ENCODE assay signal across 8 cellular contexts in genomic region chr19:40778865-40779284, GRCh38. TPM values are rescaled to one million over a fixed set of nuclear protein-coding genes. Genes with fewer than 3 reads are reported as not detected.
A peak's percentile ranks its signal among the peaks of the same experiment; 100 is the strongest.
DNase-seq lines count a peak whose midpoint lies in the region; ATAC-seq and TF ChIP-seq lines count a peak whose summit lies in the region.

No MANE protein-coding gene starts in this region.

- peak overlapping the region; percentile 77 to 93 (median 81) for H3K4me3 ChIP-seq in right lobe of liver

- 22% methylated on average over 5 of the region's 5 CpGs for WGBS in right lobe of liver (ENCODE audit: insufficient coverage, low coverage, low lambda C conversion rate, missing lambda C conversion rate)

- peaks cover 0 to 12% (median 0%) of the 10 kb centered on the region in 4 donors for H3K4me1 ChIP-seq in right lobe of liver

- no peak for DNase-seq in activated T-cell treated with anti-CD3 and anti-CD28 coated beads, Interleukin-2, amount 50 U/mL, for 4 hours
- DNase-seq in activated T-cell treated with anti-CD3 and anti-CD28 coated beads for 4 hours (no peak), amniotic epithelial cell (ENCODE audit: low read depth) (peak; percentile 46), right lobe of liver (no peak), type B pancreatic cell (ENCODE audit: extremely low spot score, unreplicated experiment) (no peak), HPDE6-E6E7 (ENCODE audit: extremely low spot score) (no peak), DMS153 treated with DMSO at 0.1 percent for 48 hours (lab: John Stamatoyannopoulos, UW; ENCODE audit: unreplicated experiment) (no peak)

- H3K27me3 ChIP-seq in right lobe of liver: no peaks in the 10 kb centered on the region

- no peak for TF ChIP-seq POLR2A in right lobe of liver (IDR thresholded peaks at IDR 0.05)

- no peak for ATAC-seq in activated T-cell treated with anti-CD3 and anti-CD28 coated beads, Interleukin-2, amount 50 U/mL, for 4 hours
- ATAC-seq in right lobe of liver (no peak), HG03196 (IDR thresholded peaks at IDR 0.05; ENCODE audit: unreplicated experiment) (no peak)

- H3K9me3 ChIP-seq in right lobe of liver: no peaks in the 10 kb centered on the region

- peaks cover 9% of the 10 kb centered on the region for H3K36me3 Mint-ChIP-seq in activated T-cell treated with anti-CD3 and anti-CD28 coated beads, Interleukin-2, amount 50 U/mL, for 4 hours (ENCODE audit: insufficient read depth)
- H3K36me3 Mint-ChIP-seq in type B pancreatic cell: peaks cover 4% of the 10 kb centered on the region

- H3K27me3 Mint-ChIP-seq in activated T-cell treated with anti-CD3 and anti-CD28 coated beads, Interleukin-2, amount 50 U/mL, for 4 hours (ENCODE audit: low read depth): no peaks in the 10 kb centered on the region
- no peaks in the 10 kb centered on the region for H3K27me3 Mint-ChIP-seq in type B pancreatic cell

- intact Hi-C loops in right lobe of liver (cut with DNase I): no loop called here

- peaks cover 42% of the 10 kb centered on the region for H3K4me1 Mint-ChIP-seq in activated T-cell treated with anti-CD3 and anti-CD28 coated beads, Interleukin-2, amount 50 U/mL, for 4 hours (ENCODE audit: low read depth)
- H3K4me1 Mint-ChIP-seq in type B pancreatic cell (ENCODE audit: unreplicated experiment): peaks cover 17% of the 10 kb centered on the region

- no peaks in the 10 kb centered on the region for H3K36me3 ChIP-seq in right lobe of liver

- no peaks in the 10 kb centered on the region for H3K9me3 Mint-ChIP-seq in activated T-cell treated with anti-CD3 and anti-CD28 coated beads, Interleukin-2, amount 50 U/mL, for 4 hours
- no peaks in the 10 kb centered on the region for H3K9me3 Mint-ChIP-seq in type B pancreatic cell

- H3K27ac ChIP-seq in right lobe of liver: peak overlapping the region in 2 of 3 donors; percentile 87 to 89

- H3K4me3 Mint-ChIP-seq in activated T-cell treated with anti-CD3 and anti-CD28 coated beads, Interleukin-2, amount 50 U/mL, for 4 hours: peak overlapping the region; percentile 90
- H3K4me3 Mint-ChIP-seq in type B pancreatic cell: peak overlapping the region; percentile 89

- TF ChIP-seq CTCF in right lobe of liver (IDR thresholded peaks at IDR 0.05) (no peak), type B pancreatic cell (conservative IDR thresholded peaks at IDR 0.05) (no peak)

- peak overlapping the region; percentile 100 for H3K27ac Mint-ChIP-seq in type B pancreatic cell

RNA-seq across cellular contexts. Expression of gene RAB4B, which starts 0.8 kb away (rescaled TPM):
- 10 to 100 TPM; 26.6 to 34.9 (median 30.0) TPM for total RNA-seq in activated T-cell treated with anti-CD3 and anti-CD28 coated beads, Interleukin-2, amount 50 U/mL, for 4 hours
- total RNA-seq in right lobe of liver (10 to 100 TPM in 3 of 6 experiments, 1 to 10 TPM in 3; 6.4 to 17.2 (median 10.2) TPM), type B pancreatic cell (ENCODE audit: low replicate concordance) (10.4 and 12.4 TPM in 2 replicates)

RNA-seq across cellular contexts. Expression of gene MIA, which starts 3.6 kb away (rescaled TPM):
- under 1 TPM in 1 of 3 donors, not detected in 2; 0.87 TPM for total RNA-seq in activated T-cell treated with anti-CD3 and anti-CD28 coated beads, Interleukin-2, amount 50 U/mL, for 4 hours
- total RNA-seq in right lobe of liver (1 to 10 TPM in 2 of 6 experiments, under 1 TPM in 1, not detected in 3; 0.86 to 1.9 (median 1.1) TPM), type B pancreatic cell (ENCODE audit: low replicate concordance) (1.7 and 3.2 TPM in 2 replicates)

RNA-seq across cellular contexts. Expression of gene EGLN2, which starts 20.1 kb away (rescaled TPM):
- total RNA-seq in activated T-cell treated with anti-CD3 and anti-CD28 coated beads, Interleukin-2, amount 50 U/mL, for 4 hours: 10 to 100 TPM; 86.3 to 95.4 (median 89.4) TPM
- 10 to 100 TPM; 34.5 to 47.0 (median 37.4) TPM for total RNA-seq in right lobe of liver
- 83.4 and 83.8 TPM in 2 replicates for total RNA-seq in type B pancreatic cell (ENCODE audit: low replicate concordance)

RNA-seq across cellular contexts. Expression of gene SNRPA, which starts 27.9 kb away (rescaled TPM):
- total RNA-seq in activated T-cell treated with anti-CD3 and anti-CD28 coated beads, Interleukin-2, amount 50 U/mL, for 4 hours: 100 to 1,000 TPM; 213 to 234 (median 219) TPM
- total RNA-seq in right lobe of liver: 10 to 100 TPM; 21.4 to 33.1 (median 24.7) TPM
- 79.6 and 130 TPM in 2 replicates for total RNA-seq in type B pancreatic cell (ENCODE audit: low replicate concordance)

RNA-seq across cellular contexts. Expression of gene ACTMAP, which starts 28.6 kb away (rescaled TPM):
- 10 to 100 TPM in 1 of 3 donors, 1 to 10 TPM in 2; 7.4 to 11.4 (median 7.7) TPM for total RNA-seq in activated T-cell treated with anti-CD3 and anti-CD28 coated beads, Interleukin-2, amount 50 U/mL, for 4 hours
- total RNA-seq in right lobe of liver: 10 to 100 TPM in 2 of 6 experiments, 1 to 10 TPM in 4; 2.9 to 11.2 (median 4.4) TPM
- 9.6 and 16.0 TPM in 2 replicates for total RNA-seq in type B pancreatic cell (ENCODE audit: low replicate concordance)
